Comparison of ENCODE assay signal across 10 cellular contexts in the genomic region with DNA sequence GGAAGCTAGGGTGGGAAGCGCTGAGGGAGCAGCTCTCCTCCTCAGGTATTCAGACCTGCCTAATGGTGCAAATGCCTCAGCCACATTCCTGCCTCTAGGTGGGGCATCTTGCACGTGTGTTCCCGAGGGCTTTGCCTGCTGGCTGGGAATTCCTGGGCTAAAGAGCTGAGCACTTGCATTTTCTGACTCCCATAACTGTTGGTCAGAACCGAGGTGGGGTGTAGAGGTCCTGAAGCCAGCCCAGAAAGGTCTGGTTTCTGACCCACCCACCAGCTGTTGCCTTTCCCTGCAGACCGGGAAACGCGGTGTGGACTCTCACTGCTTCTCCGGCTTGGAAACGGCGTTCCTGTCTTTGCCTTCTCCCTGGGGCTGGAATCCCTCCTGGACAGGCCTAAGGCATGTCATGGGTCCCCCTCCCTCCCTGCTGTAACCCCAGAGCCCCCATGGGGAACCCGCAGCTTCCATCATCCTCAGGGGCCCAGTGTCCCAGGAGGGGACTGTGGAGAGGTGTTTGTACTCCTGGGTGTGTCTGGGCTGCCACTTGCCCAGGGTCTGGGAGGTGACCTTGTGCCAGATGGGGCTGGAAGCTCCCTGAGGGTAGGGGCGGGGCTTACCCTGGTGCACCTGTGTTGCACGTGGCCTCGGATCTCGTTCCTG. TPM values are rescaled to one million over a fixed set of nuclear protein-coding genes. Genes with fewer than 3 reads are reported as not detected.
DNase-seq lines count a peak whose midpoint lies in the region; ATAC-seq and TF ChIP-seq lines count a peak whose summit lies in the region.
"Had no signal": no experiment of that assay in that cellular context is flagged by ENCODE, and none has a peak within 500 bp of the region (broad histone marks: within the 10 kb centered on the region; RNA-seq: fewer than 3 reads in every experiment).

No MANE protein-coding gene starts in this region.

- no peak overlapping the region for H3K9ac ChIP-seq in H9 (ENCODE audit: extremely low read depth, insufficient read length, low read length)

- no peak overlapping the region for H2BK15ac ChIP-seq in H9 (ENCODE audit: low read depth, low read length)

- no peak overlapping the region for H3K18ac ChIP-seq in H9 (ENCODE audit: insufficient read length, low read depth, low read length)

- H3K14ac ChIP-seq in H9 (ENCODE audit: insufficient read depth, low read length): no peak overlapping the region

- no peak overlapping the region for H3K23ac ChIP-seq in H9 (ENCODE audit: insufficient read length, low read depth, low read length)

- WGBS in H9 (ENCODE audit: extremely low coverage, insufficient read length, low lambda C conversion rate): no CpG with 5 or more reads among the region's 15 CpGs

- H2AK5ac ChIP-seq in H9 (ENCODE audit: insufficient read length, low read length): no peak overlapping the region

- H3K4me3 ChIP-seq in AG04449 (ENCODE audit: low read depth, low read length): no peak overlapping the region
- no peak overlapping the region for H3K4me3 ChIP-seq in fibroblast of villous mesenchyme (ENCODE audit: low read depth, low read length)
- no peak overlapping the region for H3K4me3 ChIP-seq in effector memory CD4-positive, alpha-beta T cell (ENCODE audit: insufficient read depth, low read depth, low read length, poor library complexity, severe bottlenecking)

- POLR2A ChIA-PET in AG04449 (lab: Yijun Ruan, JAX): interaction anchor here (1.0 to 1.3 kb wide), 3 partner anchors 513 to 524 kb away, joined by 3 to 5 read pairs (median 4); no protein-coding TSS in a partner anchor

- TF ChIP-seq CTCF in AG04449 (IDR thresholded peaks at IDR 0.05; ENCODE audit: insufficient read depth, low read length, missing control alignments) (peak; percentile 88), H9 (conservative IDR thresholded peaks at IDR 0.05) (peak; percentile 95), fibroblast of villous mesenchyme (IDR thresholded peaks at IDR 0.05; ENCODE audit: insufficient read depth, low read depth, low read length) (peak; percentile 95), osteocyte (IDR thresholded peaks at IDR 0.05) (peak; percentile 81)

- DNase-seq in AG04449 (ENCODE audit: low read depth, low spot score) (peak; percentile 17), H9 (peak; percentile 92), SHP77 (lab: John Stamatoyannopoulos, UW) (peak; percentile 62 to 75), fibroblast of villous mesenchyme (ENCODE audit: low read depth) (peak; percentile 72), osteocyte (ENCODE audit: extremely low spot score, unreplicated experiment) (no peak), NCI-H187 (lab: John Stamatoyannopoulos, UW) (no peak)
- DNase-seq in effector memory CD4-positive, alpha-beta T cell: no peak

- H4K20me1 ChIP-seq in H9 (ENCODE audit: control insufficient read depth, insufficient read depth, insufficient read length): no peaks in the 10 kb centered on the region

- H3K27me3 ChIP-seq in H9 (ENCODE audit: insufficient read depth, low read length): no peaks in the 10 kb centered on the region
- no peaks in the 10 kb centered on the region for H3K27me3 ChIP-seq in effector memory CD4-positive, alpha-beta T cell (replicated peaks; ENCODE audit: control insufficient read depth, insufficient read depth, low read length, poor library complexity, severe bottlenecking)

- H3K4me2 ChIP-seq in H9 (ENCODE audit: insufficient read depth, insufficient read length, low read length): no peak overlapping the region

- H3K4me1 ChIP-seq in H9 (ENCODE audit: insufficient read depth, low read length): no peaks in the 10 kb centered on the region
- H3K4me1 ChIP-seq in effector memory CD4-positive, alpha-beta T cell (ENCODE audit: control insufficient read depth, insufficient read depth, low read length, poor library complexity, severe bottlenecking): no peaks in the 10 kb centered on the region

- H3K4ac ChIP-seq in H9 (ENCODE audit: low read depth, low read length): no peak overlapping the region

- no peak overlapping the region for H3K4me3 Mint-ChIP-seq in H9
- no peak overlapping the region for H3K4me3 Mint-ChIP-seq in osteocyte (ENCODE audit: unreplicated experiment)
- H3K4me3 Mint-ChIP-seq: central memory CD8-positive, alpha-beta T cell; stimulated activated naive CD8-positive, alpha-beta T cell treated with anti-CD3 and anti-CD28 coated beads, Interleukin-15, Interleukin-2, amounts not matched to agents 100 ng/mL and 50 ng/mL, for 24 hours had no signal

- peaks cover 15 to 28% (median 15%) of the 10 kb centered on the region in 3 experiments; a peak in 6 of 7 replicates for H3K36me3 Mint-ChIP-seq in H9 (ENCODE audit: insufficient read depth in 1 of 3, low read depth in 3 of 3)
- peaks cover 6% of the 10 kb centered on the region for H3K36me3 Mint-ChIP-seq in osteocyte (ENCODE audit: unreplicated experiment)

- H4K8ac ChIP-seq in H9 (replicated peaks; ENCODE audit: insufficient read length, low read depth, low read length): no peak overlapping the region

- H3K4me1 Mint-ChIP-seq in H9 (peaks cover 5 to 10% of the 10 kb centered on the region in 2 experiments), osteocyte (ENCODE audit: unreplicated experiment) (peaks cover 11% of the 10 kb centered on the region)
- H3K4me1 Mint-ChIP-seq: central memory CD8-positive, alpha-beta T cell had no signal

- H3K56ac ChIP-seq in H9 (ENCODE audit: insufficient read length, low read depth, low read length): no peak overlapping the region

- no peak for ATAC-seq in GM18868 (IDR thresholded peaks at IDR 0.05; ENCODE audit: unreplicated experiment)

- H3K27ac Mint-ChIP-seq in H9: peak overlapping the region in 1 of 3 experiments; percentile 73; a peak in 1 of 7 replicates
- no peak overlapping the region for H3K27ac Mint-ChIP-seq in osteocyte (ENCODE audit: unreplicated experiment)
- H3K27ac Mint-ChIP-seq: stimulated activated naive CD8-positive, alpha-beta T cell treated with anti-CD3 and anti-CD28 coated beads, Interleukin-15, Interleukin-2, amounts not matched to agents 100 ng/mL and 50 ng/mL, for 24 hours had no signal

- H4K5ac ChIP-seq in H9 (ENCODE audit: insufficient read length, low read depth, low read length): no peak overlapping the region

- H3T11ph ChIP-seq in H9 (ENCODE audit: low read length): no peak overlapping the region

- H3K9me3 ChIP-seq in H9 (ENCODE audit: control insufficient read depth, low read depth, low read length): peaks cover 10% of the 10 kb centered on the region
- no peaks in the 10 kb centered on the region for H3K9me3 ChIP-seq in effector memory CD4-positive, alpha-beta T cell (ENCODE audit: control insufficient read depth, low read length)

- H3K79me1 ChIP-seq in H9 (ENCODE audit: insufficient read depth, low read depth, low read length, poor library complexity, severe bottlenecking): no peaks in the 10 kb centered on the region

- H3K27me3 Mint-ChIP-seq in H9 (ENCODE audit: low read depth): peaks cover 6% of the 10 kb centered on the region
- H3K27me3 Mint-ChIP-seq in osteocyte (ENCODE audit: unreplicated experiment): no peaks in the 10 kb centered on the region
- H3K27me3 Mint-ChIP-seq: stimulated activated naive CD8-positive, alpha-beta T cell treated with anti-CD3 and anti-CD28 coated beads, Interleukin-15, Interleukin-2, amounts not matched to agents 100 ng/mL and 50 ng/mL, for 24 hours had no signal

- H3K9me3 Mint-ChIP-seq in H9 (peaks cover 27 to 31% of the 10 kb centered on the region in 2 experiments), osteocyte (ENCODE audit: unreplicated experiment) (peaks cover 11% of the 10 kb centered on the region)

- no peak overlapping the region for H2BK20ac ChIP-seq in H9 (ENCODE audit: low read depth, low read length, poor library complexity, severe bottlenecking)

- CTCF ChIA-PET in AG04449 (lab: Yijun Ruan, JAX): interaction anchor here (0.5 to 4.2 kb wide), 79 partner anchors 9 to 794 kb away, joined by 3 to 59 read pairs (median 4); partner anchors contain the start of genes CCND1, LTO1, MYEOV and SMIM38

- H3K79me2 ChIP-seq in H9 (ENCODE audit: insufficient read depth, low read length): no peaks in the 10 kb centered on the region

- H4K91ac ChIP-seq in H9 (ENCODE audit: insufficient read length, low read depth, low read length): no peak overlapping the region

- no peaks in the 10 kb centered on the region for H3K36me3 ChIP-seq in effector memory CD4-positive, alpha-beta T cell (ENCODE audit: control insufficient read depth, insufficient read depth, low read length)

- H2BK12ac ChIP-seq in H9 (ENCODE audit: insufficient read length, low read depth, low read length): no peak overlapping the region

- H2BK5ac ChIP-seq in H9 (ENCODE audit: insufficient read length, low read length): no peak overlapping the region

- no peak overlapping the region for H2BK120ac ChIP-seq in H9 (ENCODE audit: low read depth, low read length, poor library complexity, severe bottlenecking)

- H3K27ac ChIP-seq in H9 (ENCODE audit: insufficient read length, low read depth, low read length): no peak overlapping the region
- no peak overlapping the region for H3K27ac ChIP-seq in effector memory CD4-positive, alpha-beta T cell (ENCODE audit: insufficient read depth, low read length, poor library complexity, severe bottlenecking)

- H2AFZ ChIP-seq in H9 (ENCODE audit: low read length): no peak overlapping the region

- no peaks in the 10 kb centered on the region for H3K23me2 ChIP-seq in H9 (ENCODE audit: insufficient read length, low read depth, low read length, poor library complexity, severe bottlenecking)

RNA-seq across cellular contexts. Expression of gene SMIM38, which starts 24.0 kb away (rescaled TPM):
- 0.09 and 0.13 TPM in 2 replicates for total RNA-seq in H9 (2021)
- under 0.01 TPM in 2 replicates for total RNA-seq in fibroblast of villous mesenchyme
- 0.73 and 1.0 TPM in 2 replicates for total RNA-seq in osteocyte

Comparison
In these comparisons a context has a peak if more than half of its experiments do, and no peak if none do; other contexts are left out.
1. DNase-seq: peak in AG04449 (single experiment), H9 (single experiment), SHP77 (2 of 2) and fibroblast of villous mesenchyme (single experiment); none in osteocyte (single experiment), effector memory CD4-positive, alpha-beta T cell (0 of 3) and NCI-H187 (0 of 2).
2. Peak in every context shown above with its lines, with median percentiles within 50 percentile points of each other: CTCF ChIP-seq.